Comparison of ENCODE assay signal across 17 cellular contexts in genomic region chr4:37482236-37482635, GRCh38.
A peak's percentile ranks its signal among the peaks of the same experiment; 100 is the strongest.
DNase-seq lines count a peak whose midpoint lies in the region; ATAC-seq and TF ChIP-seq lines count a peak whose summit lies in the region.
"Had no signal": no experiment of that assay in that cellular context is flagged by ENCODE, and none has a peak within 500 bp of the region (broad histone marks: within the 10 kb centered on the region; RNA-seq: fewer than 3 reads in every experiment).

No MANE protein-coding gene starts in this region.

- H3K4me2 ChIP-seq in parathyroid adenoma (ENCODE audit: low read length): no peak overlapping the region

- TF ChIP-seq CTCF in parathyroid adenoma (IDR thresholded peaks at IDR 0.05) (no peak), type B pancreatic cell (conservative IDR thresholded peaks at IDR 0.05) (no peak), foreskin keratinocyte (conservative IDR thresholded peaks at IDR 0.05) (no peak), suprapubic skin (IDR thresholded peaks at IDR 0.05) (no peak)

- WGBS in suprapubic skin: 63% methylated on average over 1 of the region's 1 CpG

- no peaks in the 10 kb centered on the region for H3K27me3 Mint-ChIP-seq in type B pancreatic cell

- TF ChIP-seq POLR2A in suprapubic skin (IDR thresholded peaks at IDR 0.05): no peak

- H3K9ac ChIP-seq in duodenal mucosa (ENCODE audit: low read depth in 1 of 2, low read length in 2 of 2) (no peak overlapping the region), parathyroid adenoma (no peak overlapping the region)

- H3K79me2 ChIP-seq in parathyroid adenoma: no peaks in the 10 kb centered on the region

- H3K27ac Mint-ChIP-seq in type B pancreatic cell: peak overlapping the region; percentile 22
- H3K27ac Mint-ChIP-seq: CD4-positive, CD25-positive, alpha-beta regulatory T cell; CD8-positive, alpha-beta memory T cell; H9 had no signal

- H2AFZ ChIP-seq in parathyroid adenoma: no peak overlapping the region

- no peak for DNase-seq in left colon
- no peak for DNase-seq in type B pancreatic cell (ENCODE audit: extremely low spot score, unreplicated experiment)
- no peak for DNase-seq in stimulated activated CD8-positive, alpha-beta memory T cell treated with anti-CD3 and anti-CD28 coated beads, Interleukin-4, amount 100 ng/mL, for 48 hours
- no peak for DNase-seq in foreskin keratinocyte
- no peak for DNase-seq in suprapubic skin (ENCODE audit: low spot score in 2 of 2)
- DNase-seq: BE2C; C1 segment of cervical spinal cord; CD4-positive, CD25-positive, alpha-beta regulatory T cell; CD8-positive, alpha-beta memory T cell; COR-L47; DMS 273 treated with DMSO at 0.1 percent for 48 hours; DMS53; DND-41; EL; H9 had no signal

- no peaks in the 10 kb centered on the region for H3K36me3 ChIP-seq in duodenal mucosa (ENCODE audit: control insufficient read depth in 1 of 2, insufficient read depth in 2 of 2, low read length in 2 of 2)
- no peaks in the 10 kb centered on the region for H3K36me3 ChIP-seq in parathyroid adenoma (ENCODE audit: control insufficient read depth, insufficient read depth, low read length)
- H3K36me3 ChIP-seq in suprapubic skin: no peaks in the 10 kb centered on the region
- H3K36me3 ChIP-seq: BE2C had no signal

- no peak for TF ChIP-seq EP300 in suprapubic skin (IDR thresholded peaks at IDR 0.05)

- intact Hi-C loops in left colon (cut with DNase I, micrococcal nuclease): no loop called here

- H3K4me1 Mint-ChIP-seq in type B pancreatic cell (ENCODE audit: unreplicated experiment): peaks cover 19% of the 10 kb centered on the region
- H3K4me1 Mint-ChIP-seq: CD8-positive, alpha-beta memory T cell had no signal

- H3K27ac ChIP-seq in duodenal mucosa (ENCODE audit: low read depth, low read length) (peak overlapping the region; percentile 17), parathyroid adenoma (peak overlapping the region; percentile 53), foreskin keratinocyte (no peak overlapping the region), suprapubic skin (no peak overlapping the region)

- no peak overlapping the region for H3K4me3 ChIP-seq in duodenal mucosa (ENCODE audit: low read depth in 1 of 2, low read length in 2 of 2)
- no peak overlapping the region for H3K4me3 ChIP-seq in parathyroid adenoma (ENCODE audit: low read depth, low read length)
- H3K4me3 ChIP-seq in suprapubic skin: no peak overlapping the region

- no peaks in the 10 kb centered on the region for H3K27me3 ChIP-seq in duodenal mucosa (ENCODE audit: control insufficient read depth in 1 of 2, insufficient read depth in 2 of 2, low read length in 2 of 2)
- no peaks in the 10 kb centered on the region for H3K27me3 ChIP-seq in parathyroid adenoma (ENCODE audit: control insufficient read depth, insufficient read depth, low read length)
- peaks cover 8% of the 10 kb centered on the region for H3K27me3 ChIP-seq in foreskin keratinocyte
- no peaks in the 10 kb centered on the region for H3K27me3 ChIP-seq in suprapubic skin
- H3K27me3 ChIP-seq: BE2C had no signal

- H3K9me3 ChIP-seq in duodenal mucosa (ENCODE audit: control insufficient read depth in 1 of 2, low read length in 2 of 2): no peaks in the 10 kb centered on the region
- H3K9me3 ChIP-seq in parathyroid adenoma (ENCODE audit: control insufficient read depth, low read length): no peaks in the 10 kb centered on the region
- no peaks in the 10 kb centered on the region for H3K9me3 ChIP-seq in suprapubic skin
- H3K9me3 ChIP-seq: BE2C had no signal

- H3K36me3 Mint-ChIP-seq in type B pancreatic cell: peaks cover 10% of the 10 kb centered on the region
- H3K36me3 Mint-ChIP-seq: CD4-positive, CD25-positive, alpha-beta regulatory T cell; CD8-positive, alpha-beta memory T cell had no signal

- H3K4me1 ChIP-seq in duodenal mucosa (ENCODE audit: control insufficient read depth in 1 of 2, insufficient read depth in 2 of 2, low read length in 2 of 2) (peaks cover 36 to 41% of the 10 kb centered on the region in 2 donors), parathyroid adenoma (peaks cover 19% of the 10 kb centered on the region), foreskin keratinocyte (no peaks in the 10 kb centered on the region), suprapubic skin (no peaks in the 10 kb centered on the region)
- H3K4me1 ChIP-seq: BE2C had no signal

- no peak overlapping the region for H3K4me3 Mint-ChIP-seq in type B pancreatic cell
- H3K4me3 Mint-ChIP-seq: CD4-positive, CD25-positive, alpha-beta regulatory T cell; CD8-positive, alpha-beta memory T cell; H9 had no signal

- ATAC-seq in left colon (peak; percentile 42), foreskin keratinocyte (no peak)

- H3K9me3 Mint-ChIP-seq in type B pancreatic cell: peaks cover 6% of the 10 kb centered on the region

Comparison
In these comparisons a context has a peak if more than half of its experiments do, and no peak if none do; other contexts are left out.
1. H3K27ac ChIP-seq: peak in duodenal mucosa (single experiment) and parathyroid adenoma (single experiment); none in foreskin keratinocyte (single experiment) and suprapubic skin (single experiment).